25 cellular contexts compared by ENCODE assay signal in genomic region chr7:13965077-13965476, GRCh38.
"Had no signal": no experiment of that assay in that cellular context is flagged by ENCODE, and none has a peak within 500 bp of the region (broad histone marks: within the 10 kb centered on the region; RNA-seq: fewer than 3 reads in every experiment).

No MANE protein-coding gene starts in this region.

- H3K4me3 ChIP-seq: neural progenitor cell, ovary, psoas muscle, right lobe of liver, sigmoid colon, stomach, thoracic aorta, thyroid gland, tibial nerve, upper lobe of left lung, uterus had no signal

- DNase-seq: natural killer cell; occipital lobe; ovary; posterior cingulate gyrus; psoas muscle; right cardiac atrium; right lobe of liver; sigmoid colon; small intestine; stimulated activated CD4-positive, alpha-beta T cell treated with anti-CD3 and anti-CD28 coated beads, Interleukin-15, amount 100 ng/mL, for 24 hours; stimulated activated CD4-positive, alpha-beta T cell treated with anti-CD3 and anti-CD28 coated beads, Interleukin-2, amount 100 ng/mL, for 24 hours; stimulated activated CD4-positive, alpha-beta T cell treated with anti-CD3 and anti-CD28 coated beads, Interleukin-2, amount 100 ng/mL, for 48 hours; stimulated activated CD4-positive, alpha-beta T cell treated with anti-CD3 and anti-CD28 coated beads, Interleukin-4, amount 100 ng/mL, for 24 hours; stimulated activated naive B cell treated with anti-CD40 and anti-IgM and Interleukin-4, amounts not matched to agents 10 μg/mL and 1 μg/mL and 100 μg/mL, for 72 hours; stimulated activated naive CD4-positive, alpha-beta T cell treated with Interleukin-2 at 50 U/mL for 16 hours; stomach; thyroid gland; trophoblast cell; upper lobe of left lung; uterus had no signal

- ATAC-seq: natural killer cell; psoas muscle; right cardiac atrium; right lobe of liver; stimulated activated effector memory CD8-positive, alpha-beta T cell treated with anti-CD3 and anti-CD28 coated beads, Interleukin-12 subunit alpha, Interleukin-12 subunit beta, amount 100 ng/mL, for 72 hours; stimulated activated naive B cell treated with anti-CD40 and anti-IgM and Interleukin-4, amounts not matched to agents 10 μg/mL and 1 μg/mL and 100 μg/mL, for 72 hours had no signal

- H3K4me1 ChIP-seq: neural progenitor cell, parathyroid adenoma, psoas muscle, right lobe of liver, sigmoid colon, stomach, thyroid gland, tibial nerve, upper lobe of left lung, uterus had no signal

- H3K27me3 ChIP-seq: neural progenitor cell, ovary, right lobe of liver, sigmoid colon, stomach, thyroid gland, tibial nerve, upper lobe of left lung, uterus had no signal

- FAIRE-seq: small intestine had no signal

- H3K27ac ChIP-seq: neural progenitor cell, ovary, parathyroid adenoma, psoas muscle, right lobe of liver, sigmoid colon, stomach, thoracic aorta, thyroid gland, tibial nerve, uterus had no signal

- H3K36me3 ChIP-seq: neural progenitor cell, ovary, right lobe of liver, sigmoid colon, stomach, thoracic aorta, thyroid gland, tibial nerve, upper lobe of left lung, uterus had no signal

- H3K9me3 ChIP-seq: ovary, psoas muscle, right lobe of liver, sigmoid colon, stomach, thoracic aorta, thyroid gland, tibial nerve, upper lobe of left lung, uterus had no signal
